ENCODE assay signal across 8 cellular contexts in genomic region chr13:39037880-39038568, GRCh38. TPM values are rescaled to one million over a fixed set of nuclear protein-coding genes. Genes with fewer than 3 reads are reported as not detected.
A peak's percentile ranks its signal among the peaks of the same experiment; 100 is the strongest.
DNase-seq lines count a peak whose midpoint lies in the region; ATAC-seq lines count a peak whose summit lies in the region.

NHLRC3 (plus strand) TSS chr13:39038456; CDS start chr13:39038640, 184 bp downstream.
PROSER1 (minus strand) TSS chr13:39038089; CDS start chr13:39037242, 847 bp downstream.

- no peaks in the 10 kb centered on the region for H3K27me3 Mint-ChIP-seq in activated CD4-positive, alpha-beta T cell treated with anti-CD3 and anti-CD28 coated beads for 36 hours

- POLR2A ChIA-PET in activated CD4-positive, alpha-beta T cell treated with anti-CD3 and anti-CD28 coated beads for 36 hours (lab: Charles Lee): interaction anchor here (1.0 to 2.1 kb wide), 3 partner anchors 10 to 58 kb away, joined by 3 to 7 read pairs (median 6); no protein-coding TSS in a partner anchor

- peak; percentile 77 for DNase-seq in AG08396 (ENCODE audit: low spot score)
- DNase-seq in NCI-H510A treated with DMSO at 0.1 percent for 48 hours (lab: John Stamatoyannopoulos, UW): peak; percentile 26
- DNase-seq in activated CD4-positive, alpha-beta T cell treated with anti-CD3 and anti-CD28 coated beads for 36 hours: peak; percentile 87
- peak; percentile 92 for DNase-seq in kidney glomerular epithelial cell (lab: John Stamatoyannopoulos, UW)
- DNase-seq in stimulated activated CD4-positive, alpha-beta T cell treated with anti-CD3 and anti-CD28 coated beads, Interleukin-1b, Interleukin-23, amount 100 ng/mL, for 1 hour (ENCODE audit: low read depth in 2 of 2): peak; percentile 49 to 61

- peak within 1 kb of the TSS; percentile 98 for H3K4me3 Mint-ChIP-seq in activated CD4-positive, alpha-beta T cell treated with anti-CD3 and anti-CD28 coated beads for 36 hours

- peak within 1 kb of the TSS; percentile 97 for H3K27ac Mint-ChIP-seq in activated CD4-positive, alpha-beta T cell treated with anti-CD3 and anti-CD28 coated beads for 36 hours

- H3K36me3 Mint-ChIP-seq in activated CD4-positive, alpha-beta T cell treated with anti-CD3 and anti-CD28 coated beads for 36 hours (ENCODE audit: low read depth): peaks cover 14% of the 10 kb centered on the region

- CTCF ChIA-PET in activated CD4-positive, alpha-beta T cell treated with anti-CD3 and anti-CD28 coated beads for 36 hours (lab: Charles Lee): interaction anchor here (0.6 to 1.9 kb wide), 6 partner anchors 8 to 583 kb away, joined by 3 to 7 read pairs (median 4); no protein-coding TSS in a partner anchor

- ATAC-seq in GM19023 (IDR thresholded peaks at IDR 0.05; ENCODE audit: unreplicated experiment) (peak; percentile 81), HG03342 (IDR thresholded peaks at IDR 0.05; ENCODE audit: unreplicated experiment) (peak; percentile 61)
- ATAC-seq in activated CD4-positive, alpha-beta T cell treated with anti-CD3 and anti-CD28 coated beads for 36 hours: peak; percentile 74

- H3K9me3 Mint-ChIP-seq in activated CD4-positive, alpha-beta T cell treated with anti-CD3 and anti-CD28 coated beads for 36 hours (ENCODE audit: low read depth): no peaks in the 10 kb centered on the region

- peak within 1 kb of the TSS; percentile 98 for H3K27ac ChIP-seq in cingulate gyrus (ENCODE audit: low read depth, low read length)

- peaks cover 45% of the 10 kb centered on the region for H3K4me1 Mint-ChIP-seq in activated CD4-positive, alpha-beta T cell treated with anti-CD3 and anti-CD28 coated beads for 36 hours

- intact Hi-C loops in activated CD4-positive, alpha-beta T cell treated with anti-CD3 and anti-CD28 coated beads for 36 hours (cut with DNase I, micrococcal nuclease): loop anchor here (1.0 to 10.0 kb wide), 9 partner anchors 57 to 1979 kb away; partner anchors contain the start of genes LHFPL6 (in 2 of the 2), COG6 (in 1 of the 2), MRPS31 (in 1 of the 2) and SUPT20H (in 1 of the 2)

RNA-seq across cellular contexts. Expression of gene NHLRC3, which starts in this region (rescaled TPM):
- total RNA-seq in activated CD4-positive, alpha-beta T cell treated with anti-CD3 and anti-CD28 coated beads for 36 hours: 10 to 100 TPM in 1 of 2 experiments, 1 to 10 TPM in 1; 9.0 to 12.3 TPM

RNA-seq across cellular contexts. Expression of gene PROSER1, which starts in this region (rescaled TPM):
- total RNA-seq in activated CD4-positive, alpha-beta T cell treated with anti-CD3 and anti-CD28 coated beads for 36 hours: 10 to 100 TPM; 64.8 to 75.4 TPM

Comparison
In these comparisons a context has a peak if more than half of its experiments do, and no peak if none do; other contexts are left out.
1. Peak in every context shown above with its lines: DNase-seq, ATAC-seq and H3K27ac ChIP-seq.
2. DNase-seq: peak in every context shown above with its lines; median percentile 92 in kidney glomerular epithelial cell; 87 in activated CD4-positive, alpha-beta T cell treated with anti-CD3 and anti-CD28 coated beads for 36 hours; 77 in AG08396; 55 in stimulated activated CD4-positive, alpha-beta T cell treated with anti-CD3 and anti-CD28 coated beads, Interleukin-1b, Interleukin-23, amount 100 ng/mL, for 1 hour; 26 in NCI-H510A treated with DMSO at 0.1 percent for 48 hours.